ENCODE assay signal across 1 cellular context in the genomic region with DNA sequence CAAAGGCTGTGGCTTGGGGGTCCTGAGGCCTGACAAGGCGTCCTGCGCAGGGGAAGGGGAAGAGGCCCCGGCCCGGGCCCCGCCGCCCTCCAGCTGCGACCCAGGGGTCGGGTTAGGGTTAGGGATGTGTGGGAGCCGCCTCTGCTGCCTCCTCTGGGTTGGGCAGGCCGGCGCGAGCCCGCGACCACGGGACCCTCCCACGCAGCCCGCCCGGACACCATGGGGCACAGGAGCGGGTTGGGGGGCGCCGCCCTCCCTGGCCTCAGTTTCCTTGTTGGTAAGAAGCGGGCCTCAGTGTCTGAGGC.
TF ChIP-seq lines count a peak whose summit lies in the region.

No MANE protein-coding gene starts in this region.

TF ChIP-seq in endothelial cell of umbilical vein, 7 proteins besides CTCF, POLR2A, EP300 and RAD21 (continued from another document):
- TF ChIP-seq FOS (IDR thresholded peaks at IDR 0.05; ENCODE audit: borderline replicate concordance, insufficient read depth, low read length) (no peak), MYC (IDR thresholded peaks at IDR 0.05; ENCODE audit: low read depth, low read length) (no peak)
